ENCODE assay signal across 1 cellular context in genomic region chr9:37800631-37801286, GRCh38.
A peak's percentile ranks its signal among the peaks of the same experiment; 100 is the strongest.
TF ChIP-seq lines count a peak whose summit lies in the region.

A gene with protein sequence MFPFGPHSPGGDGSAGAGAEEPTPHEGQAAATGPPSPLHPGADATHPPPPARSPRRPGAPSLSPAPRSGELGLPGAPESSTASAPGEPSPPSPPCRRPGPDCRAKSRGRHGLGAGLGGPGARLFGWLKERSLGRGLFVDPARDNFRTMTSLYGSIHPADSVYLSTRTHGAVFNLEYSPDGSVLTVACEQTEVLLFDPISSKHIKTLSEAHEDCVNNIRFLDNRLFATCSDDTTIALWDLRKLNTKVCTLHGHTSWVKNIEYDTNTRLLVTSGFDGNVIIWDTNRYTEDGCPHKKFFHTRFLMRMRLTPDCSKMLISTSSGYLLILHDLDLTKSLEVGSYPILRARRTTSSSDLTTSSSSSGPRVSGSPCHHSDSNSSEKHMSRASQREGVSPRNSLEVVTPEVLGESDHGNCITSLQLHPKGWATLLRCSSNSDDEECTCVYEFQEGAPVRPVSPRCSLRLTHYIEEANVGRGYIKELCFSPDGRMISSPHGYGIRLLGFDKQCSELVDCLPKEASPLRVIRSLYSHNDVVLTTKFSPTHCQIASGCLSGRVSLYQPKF (plus strand): TSS chr9:37800797. CDS start chr9:37800867, 70 bp downstream.

TF ChIP-seq in K562, 482 proteins besides CTCF, POLR2A, EP300 and RAD21 (continued from another document and continues in another):
- TF ChIP-seq HBP1 (CRISPR knock-in tag; IDR thresholded peaks at IDR 0.05) (0 out of 2 replicates have a peak, but pooled peaks have one; percentile 18), HDAC8 (tag; IDR thresholded peaks at IDR 0.05) (0 out of 2 replicates have a peak, but pooled peaks have one; percentile 15), E2F4 (CRISPR knock-in tag; IDR thresholded peaks at IDR 0.05; ENCODE audit: low read depth) (peak; percentile 19; the same call in 1 of the 2 replicates), TCF7L2 (IDR thresholded peaks at IDR 0.05; ENCODE audit: low read depth, low read length) (no peak), SREBF1 (IDR thresholded peaks at IDR 0.05; ENCODE audit: borderline replicate concordance, low read depth, low read length) (peak; percentile 70; the same call in 1 of the 2 replicates), ZNF146 (CRISPR knock-in tag; IDR thresholded peaks at IDR 0.05; ENCODE audit: unreplicated experiment) (no peak), CBX8 (IDR thresholded peaks at IDR 0.05; ENCODE audit: borderline replicate concordance, extremely low read depth, low read depth, low read length, poor library complexity, severe bottlenecking) (no peak), ILF3 (IDR thresholded peaks at IDR 0.05; ENCODE audit: borderline replicate concordance) (peak; percentile 49; the same call in 1 of the 2 replicates), SPI1 (IDR thresholded peaks at IDR 0.05; ENCODE audit: borderline replicate concordance, low read depth, low read length) (no peak), NONO (IDR thresholded peaks at IDR 0.05; ENCODE audit: low read depth in 2 of 2, low read length in 1 of 2) (peak in 1 of 2 experiments; percentile 81; a peak in 2 of 4 replicates), ZC3H4 (CRISPR knock-in tag; IDR thresholded peaks at IDR 0.05; ENCODE audit: borderline replicate concordance) (peak; percentile 88; the same call in 1 of the 2 replicates), PBX2 (CRISPR knock-in tag; IDR thresholded peaks at IDR 0.05; ENCODE audit: low read depth) (no peak), PBX2 (tag; conservative IDR thresholded peaks at IDR 0.05; ENCODE audit: low read depth) (no peak), NR2C2 (CRISPR knock-in tag; IDR thresholded peaks at IDR 0.05) (peak; percentile 76; the same call in 1 of the 2 replicates), NR2C2 (tag; IDR thresholded peaks at IDR 0.05) (peak; percentile 91), ZNF717 (CRISPR knock-in tag; IDR thresholded peaks at IDR 0.05) (no peak), ZBTB43 (CRISPR knock-in tag; IDR thresholded peaks at IDR 0.05) (no peak), SMAD1 (IDR thresholded peaks at IDR 0.05; ENCODE audit: low read depth, low read length, partially characterized antibody) (peak; percentile 18), ZKSCAN8 (CRISPR knock-in tag; IDR thresholded peaks at IDR 0.05) (no peak), SMAD4 (CRISPR knock-in tag; conservative IDR thresholded peaks at IDR 0.05) (peak; percentile 92), SIX5 (IDR thresholded peaks at IDR 0.05; ENCODE audit: borderline replicate concordance in 1 of 2, insufficient read depth in 1 of 2, low read depth in 1 of 2, low read length in 2 of 2) (peak; percentile 57 to 59; a peak in 3 of 4 replicates), ZNF41 (CRISPR knock-in tag; conservative IDR thresholded peaks at IDR 0.05) (no peak), NCOA4 (IDR thresholded peaks at IDR 0.05; ENCODE audit: partially characterized antibody) (no peak), PYGO2 (tag; IDR thresholded peaks at IDR 0.05) (peak; percentile 62; the same call in 1 of the 2 replicates), NFE2 (IDR thresholded peaks at IDR 0.05; ENCODE audit: low read depth) (peak; percentile 32; the same call in 1 of the 2 replicates), MYC (IDR thresholded peaks at IDR 0.05; ENCODE audit: low read depth, low read length) (peak; percentile 85), MYC (CRISPR knock-in tag; IDR thresholded peaks at IDR 0.05; ENCODE audit: borderline replicate concordance, low read depth) (peak; percentile 11; the same call in 1 of the 2 replicates), ZNF324 (CRISPR knock-in tag; IDR thresholded peaks at IDR 0.05) (0 out of 2 replicates have a peak, but pooled peaks have one; percentile 4), NR4A1 (CRISPR knock-in tag; IDR thresholded peaks at IDR 0.05) (no peak), NR4A1 (tag; IDR thresholded peaks at IDR 0.05) (no peak), C11orf30 (IDR thresholded peaks at IDR 0.05; ENCODE audit: low read depth) (peak; percentile 95), SLC30A9 (CRISPR knock-in tag; IDR thresholded peaks at IDR 0.05) (no peak)
- TF ChIP-seq, protein P1, sequence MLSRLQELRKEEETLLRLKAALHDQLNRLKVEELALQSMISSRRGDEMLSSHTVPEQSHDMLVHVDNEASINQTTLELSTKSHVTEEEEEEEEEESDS (CRISPR knock-in tag; IDR thresholded peaks at IDR 0.05): no peak
- TF ChIP-seq, protein P2, sequence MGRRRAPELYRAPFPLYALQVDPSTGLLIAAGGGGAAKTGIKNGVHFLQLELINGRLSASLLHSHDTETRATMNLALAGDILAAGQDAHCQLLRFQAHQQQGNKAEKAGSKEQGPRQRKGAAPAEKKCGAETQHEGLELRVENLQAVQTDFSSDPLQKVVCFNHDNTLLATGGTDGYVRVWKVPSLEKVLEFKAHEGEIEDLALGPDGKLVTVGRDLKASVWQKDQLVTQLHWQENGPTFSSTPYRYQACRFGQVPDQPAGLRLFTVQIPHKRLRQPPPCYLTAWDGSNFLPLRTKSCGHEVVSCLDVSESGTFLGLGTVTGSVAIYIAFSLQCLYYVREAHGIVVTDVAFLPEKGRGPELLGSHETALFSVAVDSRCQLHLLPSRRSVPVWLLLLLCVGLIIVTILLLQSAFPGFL (CRISPR knock-in tag; IDR thresholded peaks at IDR 0.05): peak; percentile 53; the same call in 1 of the 2 replicates
- TF ChIP-seq, protein P3, sequence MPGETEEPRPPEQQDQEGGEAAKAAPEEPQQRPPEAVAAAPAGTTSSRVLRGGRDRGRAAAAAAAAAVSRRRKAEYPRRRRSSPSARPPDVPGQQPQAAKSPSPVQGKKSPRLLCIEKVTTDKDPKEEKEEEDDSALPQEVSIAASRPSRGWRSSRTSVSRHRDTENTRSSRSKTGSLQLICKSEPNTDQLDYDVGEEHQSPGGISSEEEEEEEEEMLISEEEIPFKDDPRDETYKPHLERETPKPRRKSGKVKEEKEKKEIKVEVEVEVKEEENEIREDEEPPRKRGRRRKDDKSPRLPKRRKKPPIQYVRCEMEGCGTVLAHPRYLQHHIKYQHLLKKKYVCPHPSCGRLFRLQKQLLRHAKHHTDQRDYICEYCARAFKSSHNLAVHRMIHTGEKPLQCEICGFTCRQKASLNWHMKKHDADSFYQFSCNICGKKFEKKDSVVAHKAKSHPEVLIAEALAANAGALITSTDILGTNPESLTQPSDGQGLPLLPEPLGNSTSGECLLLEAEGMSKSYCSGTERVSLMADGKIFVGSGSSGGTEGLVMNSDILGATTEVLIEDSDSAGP (CRISPR knock-in tag; IDR thresholded peaks at IDR 0.05): peak; percentile 81; the same call in 1 of the 2 replicates
- TF ChIP-seq, protein P4, sequence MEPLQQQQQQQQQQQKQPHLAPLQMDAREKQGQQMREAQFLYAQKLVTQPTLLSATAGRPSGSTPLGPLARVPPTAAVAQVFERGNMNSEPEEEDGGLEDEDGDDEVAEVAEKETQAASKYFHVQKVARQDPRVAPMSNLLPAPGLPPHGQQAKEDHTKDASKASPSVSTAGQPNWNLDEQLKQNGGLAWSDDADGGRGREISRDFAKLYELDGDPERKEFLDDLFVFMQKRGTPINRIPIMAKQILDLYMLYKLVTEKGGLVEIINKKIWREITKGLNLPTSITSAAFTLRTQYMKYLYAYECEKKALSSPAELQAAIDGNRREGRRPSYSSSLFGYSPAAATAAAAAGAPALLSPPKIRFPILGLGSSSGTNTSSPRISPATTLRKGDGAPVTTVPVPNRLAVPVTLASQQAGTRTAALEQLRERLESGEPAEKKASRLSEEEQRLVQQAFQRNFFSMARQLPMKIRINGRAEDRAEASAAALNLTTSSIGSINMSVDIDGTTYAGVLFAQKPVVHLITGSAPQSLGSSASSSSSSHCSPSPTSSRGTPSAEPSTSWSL (CRISPR knock-in tag; IDR thresholded peaks at IDR 0.05; ENCODE audit: borderline replicate concordance): 0 out of 2 replicates have a peak, but pooled peaks have one; percentile 8
- TF ChIP-seq, protein P5, sequence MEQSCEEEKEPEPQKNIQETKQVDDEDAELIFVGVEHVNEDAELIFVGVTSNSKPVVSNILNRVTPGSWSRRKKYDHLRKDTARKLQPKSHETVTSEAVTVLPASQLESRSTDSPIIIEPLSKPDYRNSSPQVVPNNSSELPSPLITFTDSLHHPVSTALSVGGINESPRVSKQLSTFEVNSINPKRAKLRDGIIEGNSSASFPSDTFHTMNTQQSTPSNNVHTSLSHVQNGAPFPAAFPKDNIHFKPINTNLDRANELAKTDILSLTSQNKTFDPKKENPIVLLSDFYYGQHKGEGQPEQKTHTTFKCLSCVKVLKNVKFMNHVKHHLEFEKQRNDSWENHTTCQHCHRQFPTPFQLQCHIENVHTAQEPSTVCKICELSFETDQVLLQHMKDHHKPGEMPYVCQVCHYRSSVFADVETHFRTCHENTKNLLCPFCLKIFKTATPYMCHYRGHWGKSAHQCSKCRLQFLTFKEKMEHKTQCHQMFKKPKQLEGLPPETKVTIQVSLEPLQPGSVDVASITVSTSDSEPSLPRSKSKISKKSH (CRISPR knock-in tag; IDR thresholded peaks at IDR 0.05): no peak
- TF ChIP-seq, protein P6, sequence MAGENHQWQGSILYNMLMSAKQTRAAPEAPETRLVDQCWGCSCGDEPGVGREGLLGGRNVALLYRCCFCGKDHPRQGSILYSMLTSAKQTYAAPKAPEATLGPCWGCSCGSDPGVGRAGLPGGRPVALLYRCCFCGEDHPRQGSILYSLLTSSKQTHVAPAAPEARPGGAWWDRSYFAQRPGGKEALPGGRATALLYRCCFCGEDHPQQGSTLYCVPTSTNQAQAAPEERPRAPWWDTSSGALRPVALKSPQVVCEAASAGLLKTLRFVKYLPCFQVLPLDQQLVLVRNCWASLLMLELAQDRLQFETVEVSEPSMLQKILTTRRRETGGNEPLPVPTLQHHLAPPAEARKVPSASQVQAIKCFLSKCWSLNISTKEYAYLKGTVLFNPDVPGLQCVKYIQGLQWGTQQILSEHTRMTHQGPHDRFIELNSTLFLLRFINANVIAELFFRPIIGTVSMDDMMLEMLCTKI (IDR thresholded peaks at IDR 0.05; ENCODE audit: partially characterized antibody): no peak
- TF ChIP-seq, protein P7, sequence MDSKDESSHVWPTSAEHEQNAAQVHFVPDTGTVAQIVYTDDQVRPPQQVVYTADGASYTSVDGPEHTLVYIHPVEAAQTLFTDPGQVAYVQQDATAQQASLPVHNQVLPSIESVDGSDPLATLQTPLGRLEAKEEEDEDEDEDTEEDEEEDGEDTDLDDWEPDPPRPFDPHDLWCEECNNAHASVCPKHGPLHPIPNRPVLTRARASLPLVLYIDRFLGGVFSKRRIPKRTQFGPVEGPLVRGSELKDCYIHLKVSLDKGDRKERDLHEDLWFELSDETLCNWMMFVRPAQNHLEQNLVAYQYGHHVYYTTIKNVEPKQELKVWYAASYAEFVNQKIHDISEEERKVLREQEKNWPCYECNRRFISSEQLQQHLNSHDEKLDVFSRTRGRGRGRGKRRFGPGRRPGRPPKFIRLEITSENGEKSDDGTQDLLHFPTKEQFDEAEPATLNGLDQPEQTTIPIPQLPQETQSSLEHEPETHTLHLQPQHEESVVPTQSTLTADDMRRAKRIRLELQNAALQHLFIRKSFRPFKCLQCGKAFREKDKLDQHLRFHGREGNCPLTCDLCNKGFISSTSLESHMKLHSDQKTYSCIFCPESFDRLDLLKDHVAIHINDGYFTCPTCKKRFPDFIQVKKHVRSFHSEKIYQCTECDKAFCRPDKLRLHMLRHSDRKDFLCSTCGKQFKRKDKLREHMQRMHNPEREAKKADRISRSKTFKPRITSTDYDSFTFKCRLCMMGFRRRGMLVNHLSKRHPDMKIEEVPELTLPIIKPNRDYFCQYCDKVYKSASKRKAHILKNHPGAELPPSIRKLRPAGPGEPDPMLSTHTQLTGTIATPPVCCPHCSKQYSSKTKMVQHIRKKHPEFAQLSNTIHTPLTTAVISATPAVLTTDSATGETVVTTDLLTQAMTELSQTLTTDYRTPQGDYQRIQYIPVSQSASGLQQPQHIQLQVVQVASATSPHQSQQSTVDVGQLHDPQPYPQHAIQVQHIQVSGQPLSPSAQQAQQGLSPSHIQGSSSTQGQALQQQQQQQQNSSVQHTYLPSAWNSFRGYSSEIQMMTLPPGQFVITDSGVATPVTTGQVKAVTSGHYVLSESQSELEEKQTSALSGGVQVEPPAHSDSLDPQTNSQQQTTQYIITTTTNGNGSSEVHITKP (IDR thresholded peaks at IDR 0.05; ENCODE audit: partially characterized antibody): peak; percentile 55
